10 cellular contexts compared by ENCODE assay signal in the genomic region with DNA sequence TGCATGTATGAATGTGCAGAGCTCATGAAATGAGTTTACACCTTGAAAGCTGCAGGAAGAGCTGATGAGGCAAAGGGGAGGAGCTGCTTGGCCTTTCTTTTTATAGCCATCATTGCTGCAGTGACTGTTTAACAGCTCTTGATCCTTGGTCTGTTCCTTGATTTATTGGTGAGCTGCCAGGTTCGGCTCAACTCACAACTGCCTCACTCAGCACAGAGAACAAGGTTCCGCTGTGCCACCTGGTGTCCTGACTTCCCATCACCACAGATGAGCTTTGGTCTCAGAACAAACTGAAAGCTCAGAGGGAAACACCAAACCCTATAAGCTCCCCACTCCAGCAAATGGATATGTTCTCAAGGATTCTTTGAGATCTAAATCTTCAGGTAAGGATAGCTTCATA.
DNase-seq lines count a peak whose midpoint lies in the region; ATAC-seq and TF ChIP-seq lines count a peak whose summit lies in the region.
"Had no signal": no experiment of that assay in that cellular context is flagged by ENCODE, and none has a peak within 500 bp of the region (broad histone marks: within the 10 kb centered on the region; RNA-seq: fewer than 3 reads in every experiment).

No MANE protein-coding gene starts in this region.

- TF ChIP-seq CTCF in fibroblast of villous mesenchyme (IDR thresholded peaks at IDR 0.05; ENCODE audit: insufficient read depth, low read depth, low read length) (no peak), progenitor cell of endocrine pancreas (IDR thresholded peaks at IDR 0.05; ENCODE audit: unreplicated experiment) (peak; percentile 37), glutamatergic neuron (IDR thresholded peaks at IDR 0.05; ENCODE audit: partially characterized antibody, unreplicated experiment) (no peak), RWPE1 (conservative IDR thresholded peaks at IDR 0.05; ENCODE audit: low read depth) (no peak)

- H3K4me1 Mint-ChIP-seq in progenitor cell of endocrine pancreas (ENCODE audit: low read depth), result peaks cover 18% of the 10 kb centered on the region
- H3K4me1 Mint-ChIP-seq in glutamatergic neuron (ENCODE audit: low read depth, unreplicated experiment), result no peaks in the 10 kb centered on the region

- POLR2A ChIA-PET in HEK293T (lab: Yijun Ruan, JAX), result no interaction called here
- POLR2A ChIA-PET in RWPE1 (lab: Yijun Ruan, JAX; ENCODE audit: low non-redundant PET), result no interaction called here

- no peak for ATAC-seq in HG03378 (IDR thresholded peaks at IDR 0.05; ENCODE audit: unreplicated experiment)

- CTCF ChIA-PET in HEK293T (lab: Yijun Ruan, JAX), result interaction anchor here (0.8 to 1.0 kb wide), 2 partner anchors 879 to 1060 kb away, joined by 3 read pairs; no protein-coding TSS in a partner anchor
- CTCF ChIA-PET in RWPE1 (lab: Yijun Ruan, JAX), result no interaction called here

- no peak overlapping the region for H3K4me3 Mint-ChIP-seq in progenitor cell of endocrine pancreas (ENCODE audit: low read depth)
- no peak overlapping the region for H3K4me3 Mint-ChIP-seq in glutamatergic neuron (ENCODE audit: unreplicated experiment)

- DNase-seq in HEK293T (ENCODE audit: extremely low spot score) (peak; percentile 14), NCI-H69 (lab: John Stamatoyannopoulos, UW) (peak; percentile 56), fibroblast of villous mesenchyme (ENCODE audit: low read depth) (peak; percentile 12), progenitor cell of endocrine pancreas (ENCODE audit: low spot score, unreplicated experiment) (no peak), GM19238 (ENCODE audit: insufficient read length, low spot score) (no peak), glutamatergic neuron (no peak), RWPE1 (ENCODE audit: low spot score) (no peak)
- DNase-seq: aorta had no signal

- H3K4me3 ChIP-seq in fibroblast of villous mesenchyme (ENCODE audit: low read depth, low read length), result no peak overlapping the region
- H3K4me3 ChIP-seq: upper lobe of left lung had no signal

- H3K27me3 Mint-ChIP-seq in progenitor cell of endocrine pancreas (no peaks in the 10 kb centered on the region), glutamatergic neuron (ENCODE audit: unreplicated experiment) (no peaks in the 10 kb centered on the region)

- H3K36me3 Mint-ChIP-seq in progenitor cell of endocrine pancreas (ENCODE audit: insufficient read depth) (peaks cover 14% of the 10 kb centered on the region), glutamatergic neuron (ENCODE audit: unreplicated experiment) (no peaks in the 10 kb centered on the region)

- no peak overlapping the region for H3K27ac ChIP-seq in RWPE1
- H3K27ac ChIP-seq: upper lobe of left lung had no signal

- no peak overlapping the region for H3K27ac Mint-ChIP-seq in progenitor cell of endocrine pancreas
- H3K27ac Mint-ChIP-seq in glutamatergic neuron (ENCODE audit: unreplicated experiment), result no peak overlapping the region

- H3K9me3 Mint-ChIP-seq in progenitor cell of endocrine pancreas (ENCODE audit: low read depth) (no peaks in the 10 kb centered on the region), glutamatergic neuron (ENCODE audit: unreplicated experiment) (no peaks in the 10 kb centered on the region)

TF ChIP-seq in HEK293T, 16 proteins besides CTCF, POLR2A, EP300 and RAD21:
- TF ChIP-seq SP1 (IDR thresholded peaks at IDR 0.05) (no peak), BHLHE40 (IDR thresholded peaks at IDR 0.05; ENCODE audit: borderline replicate concordance) (no peak), NFRKB (IDR thresholded peaks at IDR 0.05) (no peak), FOXM1 (IDR thresholded peaks at IDR 0.05; ENCODE audit: borderline replicate concordance) (no peak)
- TF ChIP-seq, protein P1, sequence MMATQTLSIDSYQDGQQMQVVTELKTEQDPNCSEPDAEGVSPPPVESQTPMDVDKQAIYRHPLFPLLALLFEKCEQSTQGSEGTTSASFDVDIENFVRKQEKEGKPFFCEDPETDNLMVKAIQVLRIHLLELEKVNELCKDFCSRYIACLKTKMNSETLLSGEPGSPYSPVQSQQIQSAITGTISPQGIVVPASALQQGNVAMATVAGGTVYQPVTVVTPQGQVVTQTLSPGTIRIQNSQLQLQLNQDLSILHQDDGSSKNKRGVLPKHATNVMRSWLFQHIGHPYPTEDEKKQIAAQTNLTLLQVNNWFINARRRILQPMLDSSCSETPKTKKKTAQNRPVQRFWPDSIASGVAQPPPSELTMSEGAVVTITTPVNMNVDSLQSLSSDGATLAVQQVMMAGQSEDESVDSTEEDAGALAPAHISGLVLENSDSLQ (IDR thresholded peaks at IDR 0.05), result peak; percentile 86

Comparison
In these comparisons a context has a peak if more than half of its experiments do, and no peak if none do; other contexts are left out.
1. DNase-seq: peak in HEK293T (single experiment), NCI-H69 (single experiment) and fibroblast of villous mesenchyme (single experiment); none in progenitor cell of endocrine pancreas (single experiment), GM19238 (single experiment), glutamatergic neuron (single experiment) and RWPE1 (single experiment).